22 cellular contexts compared by ENCODE assay signal in genomic region chr6:96450082-96450759, GRCh38.
DNase-seq lines count a peak whose midpoint lies in the region; ATAC-seq, FAIRE-seq and TF ChIP-seq lines count a peak whose summit lies in the region.
"Had no signal": no experiment of that assay in that cellular context is flagged by ENCODE, and none has a peak within 500 bp of the region (broad histone marks: within the 10 kb centered on the region; RNA-seq: fewer than 3 reads in every experiment).

No MANE protein-coding gene starts in this region.

- no peaks in the 10 kb centered on the region for H3K4me1 ChIP-seq in RWPE2 (ENCODE audit: insufficient read depth, poor library complexity, severe bottlenecking)
- no peaks in the 10 kb centered on the region for H3K4me1 ChIP-seq in keratinocyte (ENCODE audit: control insufficient read depth, extremely low read depth, insufficient read depth, low read length)
- H3K4me1 ChIP-seq in neuronal stem cell (ENCODE audit: control insufficient read depth in 2 of 2, insufficient read depth in 1 of 2, low read depth in 1 of 2, low read length in 2 of 2): peaks cover 2 to 10% of the 10 kb centered on the region in 2 donors
- H3K4me1 ChIP-seq: body of pancreas had no signal

- H2AK5ac ChIP-seq in neuronal stem cell (ENCODE audit: low read depth, low read length): no peak overlapping the region

- H2BK5ac ChIP-seq in neuronal stem cell (ENCODE audit: low read length): no peak overlapping the region

- peak; percentile 27 for DNase-seq in Ammon's horn (ENCODE audit: low spot score)
- no peak for DNase-seq in RWPE2 (ENCODE audit: low spot score)
- no peak for DNase-seq in keratinocyte (ENCODE audit: low read depth, low spot score)
- peak; percentile 15 for DNase-seq in neuronal stem cell (ENCODE audit: low spot score)
- no peak for DNase-seq in DMS53 treated with DMSO at 0.1 percent for 48 hours (lab: John Stamatoyannopoulos, UW; ENCODE audit: unreplicated experiment)
- no peak for DNase-seq in EL
- DNase-seq in NCI-H226: no peak
- DNase-seq in ecto neural progenitor cell (ENCODE audit: low spot score): no peak
- DNase-seq: activated CD4-positive, CD25-positive, alpha-beta regulatory T cell treated with anti-CD3 and anti-CD28 coated beads, Interleukin-2, amount 50 U/mL, for 72 hours; body of pancreas; C1 segment of cervical spinal cord; cortex of kidney; H9; NCI-H146; ovary; stimulated activated CD4-positive, alpha-beta T cell treated with anti-CD3 and anti-CD28 coated beads, Interleukin-2, amount 100 ng/mL, for 48 hours; trophoblast cell had no signal

- H3K4me2 ChIP-seq in keratinocyte (ENCODE audit: control insufficient read depth, extremely low read depth, insufficient read depth, low read depth, low read length) (no peak overlapping the region), neuronal stem cell (ENCODE audit: insufficient read depth, low read length, poor library complexity, severe bottlenecking) (no peak overlapping the region)

- H4K20me1 ChIP-seq in keratinocyte (ENCODE audit: control insufficient read depth, extremely low read depth, insufficient read depth, low read length): no peaks in the 10 kb centered on the region

- H3K9me3 ChIP-seq in RWPE2 (ENCODE audit: severe bottlenecking): no peaks in the 10 kb centered on the region
- no peaks in the 10 kb centered on the region for H3K9me3 ChIP-seq in keratinocyte (ENCODE audit: control insufficient read depth, low read depth, low read length)
- H3K9me3 ChIP-seq in neuronal stem cell (replicated peaks in 1 of 2; ENCODE audit: control insufficient read depth in 2 of 2, insufficient read depth in 1 of 2, low read depth in 1 of 2, low read length in 2 of 2): peaks cover 0 to 1% of the 10 kb centered on the region in 2 donors
- H3K9me3 ChIP-seq: body of pancreas, ovary had no signal

- no peaks in the 10 kb centered on the region for H3K9me1 ChIP-seq in keratinocyte (ENCODE audit: control insufficient read depth, extremely low read depth, insufficient read depth, low read length)

- H3K27ac ChIP-seq in RWPE2 (ENCODE audit: poor library complexity, severe bottlenecking) (no peak overlapping the region), keratinocyte (ENCODE audit: control insufficient read depth, insufficient read depth, low read length) (no peak overlapping the region), neuronal stem cell (replicated peaks; ENCODE audit: low read length) (peak overlapping the region; percentile 45)
- H3K27ac ChIP-seq: body of pancreas, HL-60, ovary, RWPE1 had no signal

- dilution Hi-C loops in keratinocyte (cut with MboI; ENCODE audit: extremely low pct_ligation_motif_present, low sequenced_read_pairs): no loop called here

- TF ChIP-seq CTCF in RWPE2 (IDR thresholded peaks at IDR 0.05; ENCODE audit: poor library complexity, severe bottlenecking) (no peak), keratinocyte (optimal IDR thresholded peaks at IDR 0.05 in 1 of 3, IDR thresholded peaks at IDR 0.05 in 1 of 3, conservative IDR thresholded peaks at IDR 0.05 in 1 of 3; ENCODE audit: extremely low read depth in 1 of 3, insufficient read depth in 2 of 3, low read length in 3 of 3) (no peak)

- H4K91ac ChIP-seq in neuronal stem cell (ENCODE audit: low read depth, low read length, poor library complexity): no peak overlapping the region

- H3K36me3 ChIP-seq in RWPE2 (ENCODE audit: low read depth) (no peaks in the 10 kb centered on the region), keratinocyte (ENCODE audit: control insufficient read depth in 2 of 2, extremely low read depth in 1 of 2, insufficient read depth in 2 of 2, low read length in 2 of 2) (no peaks in the 10 kb centered on the region), neuronal stem cell (replicated peaks in 1 of 2; ENCODE audit: control insufficient read depth in 2 of 2, insufficient read depth in 2 of 2, low read length in 2 of 2) (no peaks in the 10 kb centered on the region)
- H3K36me3 ChIP-seq: ovary had no signal

- H2BK15ac ChIP-seq in neuronal stem cell (ENCODE audit: low read length): no peak overlapping the region

- no CpG with 5 or more reads among the region's 5 CpGs for WGBS in neuronal stem cell (ENCODE audit: extremely low coverage in 2 of 2, insufficient read length in 2 of 2, insufficient replicate concordance in 1 of 2), 2 donors

- H3K18ac ChIP-seq in neuronal stem cell (ENCODE audit: low read length): no peak overlapping the region

- H3K4me3 ChIP-seq in RWPE2 (ENCODE audit: severe bottlenecking) (no peak overlapping the region), keratinocyte (ENCODE audit: control insufficient read depth in 2 of 3, extremely low read depth in 1 of 3, insufficient read depth in 2 of 3, low read depth in 1 of 3, low read length in 3 of 3) (no peak overlapping the region), neuronal stem cell (ENCODE audit: low read length in 2 of 2) (no peak overlapping the region)
- H3K4me3 ChIP-seq: body of pancreas, GM12878, ovary had no signal

- H2AFZ ChIP-seq in keratinocyte (ENCODE audit: control insufficient read depth, low read length): peak overlapping the region; percentile 49
- peak overlapping the region; percentile 60 for H2AFZ ChIP-seq in neuronal stem cell (ENCODE audit: low read length)

- ATAC-seq in RWPE2 (ENCODE audit: low read depth): peak; percentile 36; the same call in 1 of the 3 replicates
- ATAC-seq: body of pancreas, GM12878, left lobe of liver had no signal

- H3K14ac ChIP-seq in neuronal stem cell (ENCODE audit: low read length): no peak overlapping the region

- no peaks in the 10 kb centered on the region for H3K79me2 ChIP-seq in keratinocyte (ENCODE audit: control insufficient read depth, insufficient read depth, low read length)

- H4K8ac ChIP-seq in neuronal stem cell (ENCODE audit: low read depth, low read length): no peak overlapping the region

- no peak overlapping the region for H2BK12ac ChIP-seq in neuronal stem cell (ENCODE audit: low read length)

- H3K9ac ChIP-seq in keratinocyte (ENCODE audit: control insufficient read depth, extremely low read depth, insufficient read depth, low read length): no peak overlapping the region
- H3K9ac ChIP-seq in neuronal stem cell (ENCODE audit: low read depth, low read length, poor library complexity): no peak overlapping the region

- FAIRE-seq in keratinocyte (lab: Jason Lieb, UNC): no peak
- FAIRE-seq: frontal cortex, GM12878 had no signal

- H3K27me3 ChIP-seq in RWPE2 (ENCODE audit: insufficient read depth, poor library complexity, severe bottlenecking) (no peaks in the 10 kb centered on the region), keratinocyte (ENCODE audit: control insufficient read depth, extremely low read depth, insufficient read depth, low read length) (no peaks in the 10 kb centered on the region), neuronal stem cell (ENCODE audit: control insufficient read depth in 3 of 3, insufficient read depth in 3 of 3, low read depth in 1 of 3, low read length in 3 of 3) (no peaks in the 10 kb centered on the region)
- H3K27me3 ChIP-seq: body of pancreas, ovary had no signal

- no peak overlapping the region for H3K23ac ChIP-seq in neuronal stem cell (ENCODE audit: low read depth, low read length, poor library complexity)

- no peak overlapping the region for H3K4ac ChIP-seq in neuronal stem cell (ENCODE audit: low read length)

- H2BK120ac ChIP-seq in neuronal stem cell (ENCODE audit: low read depth, low read length): no peak overlapping the region

- no peaks in the 10 kb centered on the region for H3K79me1 ChIP-seq in neuronal stem cell (ENCODE audit: low read depth, low read length)

Comparison
In these comparisons a context has a peak if more than half of its experiments do, and no peak if none do; other contexts are left out.
1. DNase-seq: peak in Ammon's horn (single experiment) and neuronal stem cell (single experiment); none in RWPE2 (single experiment), keratinocyte (single experiment), DMS53 treated with DMSO at 0.1 percent for 48 hours (single experiment), EL (single experiment), NCI-H226 (single experiment) and ecto neural progenitor cell (single experiment).